In genomic region chr22:20656516-20656901, GRCh38 we compare ENCODE assay signal across 18 cellular contexts.
DNase-seq lines count a peak whose midpoint lies in the region; ATAC-seq and TF ChIP-seq lines count a peak whose summit lies in the region.
"Had no signal": no experiment of that assay in that cellular context is flagged by ENCODE, and none has a peak within 500 bp of the region (broad histone marks: within the 10 kb centered on the region; RNA-seq: fewer than 3 reads in every experiment).

No MANE protein-coding gene starts in this region.

- H3K14ac ChIP-seq in IMR-90 (replicated peaks; ENCODE audit: low read depth, low read length): no peak overlapping the region

- no peak for TF ChIP-seq POLR2A in IMR-90 (IDR thresholded peaks at IDR 0.05; ENCODE audit: low read depth, low read length)
- TF ChIP-seq POLR2A in vagina (IDR thresholded peaks at IDR 0.05): no peak

- no peaks in the 10 kb centered on the region for H3K4me1 Mint-ChIP-seq in activated CD4-positive, alpha-beta T cell treated with anti-CD3 and anti-CD28 coated beads, Interleukin-2, amount 10 ng/mL, durations not matched to agents 24 days and 14 days
- H3K4me1 Mint-ChIP-seq in activated CD4-positive, alpha-beta T cell treated with anti-CD3 and anti-CD28 coated beads, Interleukin-2, amount 10 ng/mL, durations not matched to agents 7 days and 5 days: no peaks in the 10 kb centered on the region
- no peaks in the 10 kb centered on the region for H3K4me1 Mint-ChIP-seq in osteocyte (ENCODE audit: unreplicated experiment)
- H3K4me1 Mint-ChIP-seq: CD4-positive, alpha-beta memory T cell had no signal

- no peak overlapping the region for H3K27ac Mint-ChIP-seq in activated CD4-positive, alpha-beta T cell treated with anti-CD3 and anti-CD28 coated beads, Interleukin-2, amount 10 ng/mL, durations not matched to agents 24 days and 14 days
- no peak overlapping the region for H3K27ac Mint-ChIP-seq in activated CD4-positive, alpha-beta T cell treated with anti-CD3 and anti-CD28 coated beads, Interleukin-2, amount 10 ng/mL, durations not matched to agents 7 days and 5 days
- no peak overlapping the region for H3K27ac Mint-ChIP-seq in osteocyte (ENCODE audit: unreplicated experiment)
- H3K27ac Mint-ChIP-seq: CD4-positive, alpha-beta memory T cell had no signal

- H3K4ac ChIP-seq in IMR-90 (ENCODE audit: low read depth, low read length): no peak overlapping the region

- CTCF ChIA-PET in activated CD4-positive, alpha-beta T cell treated with anti-CD3 and anti-CD28 coated beads, Interleukin-2, amount 10 ng/mL, durations not matched to agents 7 days and 5 days (lab: Charles Lee): no interaction called here
- CTCF ChIA-PET in IMR-90 (lab: Yijun Ruan, JAX): no interaction called here

- 100% methylated on average over 2 of the region's 12 CpGs; no CpG with 5 or more reads in 1 of the 2 experiments for WGBS in IMR-90 (ENCODE audit: extremely low coverage in 2 of 2, insufficient read length in 1 of 2), 2 experiments

- in situ Hi-C loops in IMR-90 (cut with MboI; ENCODE audit: low sequenced_read_pairs): no loop called here

- H3K4me1 ChIP-seq in IMR-90 (ENCODE audit: control insufficient read depth, insufficient read depth, low read length) (no peaks in the 10 kb centered on the region), vagina (no peaks in the 10 kb centered on the region)
- H3K4me1 ChIP-seq: HAP-1 had no signal

- H3K9me3 Mint-ChIP-seq in activated CD4-positive, alpha-beta T cell treated with anti-CD3 and anti-CD28 coated beads, Interleukin-2, amount 10 ng/mL, durations not matched to agents 24 days and 14 days: no peaks in the 10 kb centered on the region
- no peaks in the 10 kb centered on the region for H3K9me3 Mint-ChIP-seq in activated CD4-positive, alpha-beta T cell treated with anti-CD3 and anti-CD28 coated beads, Interleukin-2, amount 10 ng/mL, durations not matched to agents 7 days and 5 days
- no peaks in the 10 kb centered on the region for H3K9me3 Mint-ChIP-seq in osteocyte (ENCODE audit: unreplicated experiment)
- H3K9me3 Mint-ChIP-seq: CD4-positive, alpha-beta memory T cell had no signal

- DNase-seq in activated CD4-positive, alpha-beta T cell treated with anti-CD3 and anti-CD28 coated beads, Interleukin-2, amount 10 ng/mL, durations not matched to agents 24 days and 14 days: peak; percentile 46
- no peak for DNase-seq in activated CD4-positive, alpha-beta T cell treated with anti-CD3 and anti-CD28 coated beads, Interleukin-2, amount 10 ng/mL, durations not matched to agents 7 days and 5 days
- DNase-seq in IMR-90: no peak
- DNase-seq in osteocyte (ENCODE audit: extremely low spot score, unreplicated experiment): peak; percentile 65
- peak; percentile 52 to 58 for DNase-seq in vagina (ENCODE audit: extremely low spot score in 2 of 2)
- DNase-seq: CD4-positive, alpha-beta memory T cell; DMS53; EL; GM23248; NCI-H1105 treated with DMSO at 0.1 percent for 48 hours; NCI-H2029 treated with DMSO at 0.1 percent for 48 hours; NCI-H226 had no signal

- H2AFZ ChIP-seq in IMR-90 (replicated peaks; ENCODE audit: low read length, poor library complexity): peak overlapping the region; percentile 14
- H2AFZ ChIP-seq: GM23248 had no signal

- no peaks in the 10 kb centered on the region for H3K36me3 ChIP-seq in IMR-90 (ENCODE audit: control insufficient read depth, insufficient read depth, low read length)
- no peaks in the 10 kb centered on the region for H3K36me3 ChIP-seq in vagina
- H3K36me3 ChIP-seq: BLaER1 treated with 17β-estradiol and CSF1 and Interleukin-3, amounts not matched to agents 10 nM and 100 nM; HAP-1 had no signal

- intact Hi-C loops in activated CD4-positive, alpha-beta T cell treated with anti-CD3 and anti-CD28 coated beads, Interleukin-2, amount 10 ng/mL, durations not matched to agents 24 days and 14 days (cut with micrococcal nuclease): no loop called here
- intact Hi-C loops in IMR-90 (cut with micrococcal nuclease): no loop called here
- intact Hi-C loops in vagina (cut with DNase I): no loop called here

- no peak overlapping the region for H3K9ac ChIP-seq in IMR-90 (ENCODE audit: low read depth, low read length)
- H3K9ac ChIP-seq: BLaER1 treated with 17β-estradiol and CSF1 and Interleukin-3, amounts not matched to agents 10 nM and 100 nM; GM23248 had no signal

- POLR2A ChIA-PET in activated CD4-positive, alpha-beta T cell treated with anti-CD3 and anti-CD28 coated beads, Interleukin-2, amount 10 ng/mL, durations not matched to agents 7 days and 5 days (lab: Charles Lee): no interaction called here
- POLR2A ChIA-PET in IMR-90 (lab: Charles Lee; ENCODE audit: unreplicated experiment): no interaction called here

- no peak overlapping the region for H3K23ac ChIP-seq in IMR-90 (ENCODE audit: low read depth, low read length)

- peaks cover 28% of the 10 kb centered on the region for H3K27me3 ChIP-seq in IMR-90 (ENCODE audit: control insufficient read depth, insufficient read depth, low read length)
- no peaks in the 10 kb centered on the region for H3K27me3 ChIP-seq in vagina
- H3K27me3 ChIP-seq: BLaER1 treated with 17β-estradiol and CSF1 and Interleukin-3, amounts not matched to agents 10 nM and 100 nM had no signal

- H3K27ac ChIP-seq in IMR-90 (ENCODE audit: insufficient read depth, low read length) (no peak overlapping the region), vagina (no peak overlapping the region)
- H3K27ac ChIP-seq: 22Rv1; BLaER1 treated with 17β-estradiol and CSF1 and Interleukin-3, amounts not matched to agents 10 nM and 100 nM; GM23248 had no signal

- H3K27me3 Mint-ChIP-seq in activated CD4-positive, alpha-beta T cell treated with anti-CD3 and anti-CD28 coated beads, Interleukin-2, amount 10 ng/mL, durations not matched to agents 24 days and 14 days: peaks cover 43% of the 10 kb centered on the region
- H3K27me3 Mint-ChIP-seq in activated CD4-positive, alpha-beta T cell treated with anti-CD3 and anti-CD28 coated beads, Interleukin-2, amount 10 ng/mL, durations not matched to agents 7 days and 5 days: peaks cover 39% of the 10 kb centered on the region
- peaks cover 42% of the 10 kb centered on the region for H3K27me3 Mint-ChIP-seq in osteocyte (ENCODE audit: unreplicated experiment)

- H2BK120ac ChIP-seq in IMR-90 (ENCODE audit: low read depth, low read length): no peak overlapping the region

- no peak overlapping the region; the same call in 1 of the 2 replicates for H2AK5ac ChIP-seq in IMR-90 (ENCODE audit: low read depth, low read length)

- H2AK9ac ChIP-seq in IMR-90 (replicated peaks; ENCODE audit: low read depth, low read length, poor library complexity): peak overlapping the region; percentile 24

- H3K9me3 ChIP-seq in IMR-90 (ENCODE audit: control insufficient read depth, insufficient read depth, low read length): no peaks in the 10 kb centered on the region
- H3K9me3 ChIP-seq in vagina: no peaks in the 10 kb centered on the region
- H3K9me3 ChIP-seq: BLaER1 treated with 17β-estradiol and CSF1 and Interleukin-3, amounts not matched to agents 10 nM and 100 nM; HAP-1 had no signal

- dilution Hi-C loops in IMR-90 (cut with HindIII; ENCODE audit: low sequenced_read_pairs, unreplicated experiment): no loop called here

- no peak overlapping the region for H2BK5ac ChIP-seq in IMR-90 (ENCODE audit: low read depth, low read length, poor library complexity, severe bottlenecking)

- H2BK15ac ChIP-seq in IMR-90 (ENCODE audit: low read depth, low read length): no peak overlapping the region

- no peak for ATAC-seq in IMR-90 (ENCODE audit: low read depth)
- ATAC-seq in GM18858 (IDR thresholded peaks at IDR 0.05; ENCODE audit: unreplicated experiment): no peak
- ATAC-seq in GM21528 (IDR thresholded peaks at IDR 0.05; ENCODE audit: low FRiP score, unreplicated experiment): no peak
- ATAC-seq in HG02798 (IDR thresholded peaks at IDR 0.05; ENCODE audit: poor library complexity, unreplicated experiment): no peak

- TF ChIP-seq CTCF in IMR-90 (conservative IDR thresholded peaks at IDR 0.05; ENCODE audit: low read depth, low read length) (no peak), osteocyte (IDR thresholded peaks at IDR 0.05) (no peak), vagina (IDR thresholded peaks at IDR 0.05) (no peak)

- H4K8ac ChIP-seq in IMR-90 (ENCODE audit: low read depth in 2 of 2, low read length in 2 of 2): no peak overlapping the region

- no peak overlapping the region for H3K4me3 Mint-ChIP-seq in activated CD4-positive, alpha-beta T cell treated with anti-CD3 and anti-CD28 coated beads, Interleukin-2, amount 10 ng/mL, durations not matched to agents 24 days and 14 days
- H3K4me3 Mint-ChIP-seq in activated CD4-positive, alpha-beta T cell treated with anti-CD3 and anti-CD28 coated beads, Interleukin-2, amount 10 ng/mL, durations not matched to agents 7 days and 5 days: no peak overlapping the region
- no peak overlapping the region for H3K4me3 Mint-ChIP-seq in osteocyte (ENCODE audit: unreplicated experiment)
- H3K4me3 Mint-ChIP-seq: CD4-positive, alpha-beta memory T cell had no signal

- H3K79me1 ChIP-seq in IMR-90 (ENCODE audit: low read depth in 1 of 2, low read length in 2 of 2): no peaks in the 10 kb centered on the region

- no TSS peak for BruUV-seq in IMR-90 (replicated peaks; lab: Mats Ljungman, UMichigan)

- no peaks in the 10 kb centered on the region for H3K36me3 Mint-ChIP-seq in activated CD4-positive, alpha-beta T cell treated with anti-CD3 and anti-CD28 coated beads, Interleukin-2, amount 10 ng/mL, durations not matched to agents 24 days and 14 days (ENCODE audit: low read depth)
- H3K36me3 Mint-ChIP-seq in activated CD4-positive, alpha-beta T cell treated with anti-CD3 and anti-CD28 coated beads, Interleukin-2, amount 10 ng/mL, durations not matched to agents 7 days and 5 days (ENCODE audit: low read depth): no peaks in the 10 kb centered on the region
- no peaks in the 10 kb centered on the region for H3K36me3 Mint-ChIP-seq in osteocyte (ENCODE audit: unreplicated experiment)
- H3K36me3 Mint-ChIP-seq: CD4-positive, alpha-beta memory T cell had no signal

- no peak overlapping the region for H4K5ac ChIP-seq in IMR-90 (ENCODE audit: low read depth, low read length)

- H4K91ac ChIP-seq in IMR-90 (ENCODE audit: insufficient read depth, low read depth, low read length): no peak overlapping the region

- H2BK20ac ChIP-seq in IMR-90 (ENCODE audit: low read depth, low read length): no peak overlapping the region

- no peak overlapping the region for H3K4me3 ChIP-seq in IMR-90 (ENCODE audit: insufficient read depth, low read depth, low read length)
- no peak overlapping the region for H3K4me3 ChIP-seq in vagina
- H3K4me3 ChIP-seq: BLaER1 treated with 17β-estradiol and CSF1 and Interleukin-3, amounts not matched to agents 10 nM and 100 nM; GM23248; HAP-1 had no signal

- no peak overlapping the region for H3K4me2 ChIP-seq in IMR-90 (ENCODE audit: low read depth, low read length)
- H3K4me2 ChIP-seq: BLaER1 treated with 17β-estradiol and CSF1 and Interleukin-3, amounts not matched to agents 10 nM and 100 nM had no signal

- no peaks in the 10 kb centered on the region for H3K9me1 ChIP-seq in IMR-90 (ENCODE audit: insufficient read depth, low read length)

- H3K18ac ChIP-seq in IMR-90 (ENCODE audit: low read depth, low read length): no peak overlapping the region

- H3K56ac ChIP-seq in IMR-90 (ENCODE audit: extremely low read depth, insufficient read depth, low read length): no peak overlapping the region

- no peak for TF ChIP-seq RAD21 in IMR-90 (IDR thresholded peaks at IDR 0.05; ENCODE audit: low read length)

- no peaks in the 10 kb centered on the region for H4K20me1 ChIP-seq in IMR-90 (ENCODE audit: insufficient read depth, low read length)
- H4K20me1 ChIP-seq: BLaER1 treated with 17β-estradiol and CSF1 and Interleukin-3, amounts not matched to agents 10 nM and 100 nM had no signal

Comparison
In these comparisons a context has a peak if more than half of its experiments do, and no peak if none do; other contexts are left out.
1. DNase-seq: peak in activated CD4-positive, alpha-beta T cell treated with anti-CD3 and anti-CD28 coated beads, Interleukin-2, amount 10 ng/mL, durations not matched to agents 24 days and 14 days (single experiment), osteocyte (single experiment) and vagina (2 of 2); none in activated CD4-positive, alpha-beta T cell treated with anti-CD3 and anti-CD28 coated beads, Interleukin-2, amount 10 ng/mL, durations not matched to agents 7 days and 5 days (single experiment) and IMR-90 (single experiment).